In the genomic region with DNA sequence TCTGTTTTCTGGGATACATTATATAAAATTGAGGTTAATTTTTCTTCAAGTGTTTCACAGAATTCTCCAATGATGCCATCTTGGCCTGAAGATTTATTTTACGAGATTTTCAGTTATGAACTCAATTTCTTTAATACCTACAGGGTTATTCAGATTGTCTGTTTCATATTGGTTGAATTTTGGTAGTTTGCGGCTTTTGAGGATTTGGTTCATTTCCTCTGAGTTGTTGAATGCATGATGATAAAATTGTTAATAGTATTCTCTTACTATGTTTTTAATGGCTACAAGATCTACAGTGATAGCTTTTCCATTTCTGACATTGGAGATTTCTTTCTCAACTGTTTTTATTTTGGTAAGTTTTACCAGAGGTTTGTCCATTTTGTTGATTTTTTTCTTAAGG, we compare ENCODE assay signal across 22 cellular contexts.
"Had no signal": no experiment of that assay in that cellular context is flagged by ENCODE, and none has a peak within 500 bp of the region (broad histone marks: within the 10 kb centered on the region; RNA-seq: fewer than 3 reads in every experiment).

No MANE protein-coding gene starts in this region.

- H3K4me1 Mint-ChIP-seq: endodermal cell had no signal

- H3K27ac Mint-ChIP-seq: dendritic cell treated with granulocyte-macrophage colony-stimulating factor and Interleukin-4, amounts not matched to agents 40 ng/mL and 50 ng/mL, for 4 days; effector memory CD8-positive, alpha-beta T cell; endodermal cell had no signal

- ATAC-seq: effector memory CD8-positive, alpha-beta T cell; esophagus mucosa; foreskin keratinocyte; gastrocnemius medialis; gastroesophageal sphincter; heart left ventricle; heart right ventricle had no signal

- DNase-seq: colonic mucosa; cortex of kidney; dermis blood vessel endothelial cell; dorsolateral prefrontal cortex; effector CD4-positive, alpha-beta T cell; effector CD8-positive, alpha-beta T cell; effector memory CD4-positive, alpha-beta T cell; effector memory CD8-positive, alpha-beta T cell; endodermal cell; erythroblast; esophagus squamous epithelium; foreskin fibroblast; foreskin keratinocyte; foreskin melanocyte; gastrocnemius medialis; glutamatergic neuron; head of caudate nucleus; heart left ventricle; heart right ventricle had no signal

- H3K4me3 Mint-ChIP-seq: dendritic cell treated with granulocyte-macrophage colony-stimulating factor and Interleukin-4, amounts not matched to agents 40 ng/mL and 50 ng/mL, for 4 days; effector memory CD8-positive, alpha-beta T cell; endodermal cell had no signal

- H3K27me3 Mint-ChIP-seq: dendritic cell treated with granulocyte-macrophage colony-stimulating factor and Interleukin-4, amounts not matched to agents 40 ng/mL and 50 ng/mL, for 4 days; effector memory CD8-positive, alpha-beta T cell had no signal
